ENCODE assay signal across 16 cellular contexts in genomic region chr5:101271416-101271815, GRCh38.
"Had no signal": no experiment of that assay in that cellular context is flagged by ENCODE, and none has a peak within 500 bp of the region (broad histone marks: within the 10 kb centered on the region; RNA-seq: fewer than 3 reads in every experiment).

No MANE protein-coding gene starts in this region.

- H3K4me1 Mint-ChIP-seq: endodermal cell; naive thymus-derived CD4-positive, alpha-beta T cell had no signal

- H3K27ac Mint-ChIP-seq: endodermal cell; naive thymus-derived CD4-positive, alpha-beta T cell; progenitor cell of endocrine pancreas had no signal

- H3K4me3 Mint-ChIP-seq: endodermal cell; naive thymus-derived CD4-positive, alpha-beta T cell had no signal

- H3K27me3 ChIP-seq: colonic mucosa, heart left ventricle, testis, tibial nerve, upper lobe of right lung, vagina had no signal

- H3K9me3 ChIP-seq: colonic mucosa, heart left ventricle, testis, tibial nerve, upper lobe of right lung, vagina had no signal

- H3K9me3 Mint-ChIP-seq: endodermal cell; naive thymus-derived CD4-positive, alpha-beta T cell had no signal

- H3K4me1 ChIP-seq: colonic mucosa, heart left ventricle, testis, tibial nerve, upper lobe of right lung, vagina had no signal

- H3K27ac ChIP-seq: colonic mucosa, heart left ventricle, testis, tibial nerve, upper lobe of right lung, vagina had no signal

- H3K36me3 ChIP-seq: colonic mucosa, heart left ventricle, tibial nerve, upper lobe of right lung, vagina had no signal

- H3K36me3 Mint-ChIP-seq: naive thymus-derived CD4-positive, alpha-beta T cell had no signal

- ATAC-seq: heart left ventricle; naive thymus-derived CD4-positive, alpha-beta T cell; right cardiac atrium; upper lobe of right lung had no signal

- H3K4me3 ChIP-seq: colonic mucosa, heart left ventricle, testis, tibial nerve, upper lobe of right lung, vagina had no signal

- DNase-seq: colonic mucosa; dermis blood vessel endothelial cell; endodermal cell; heart left ventricle; hippocampal formation; mesendoderm; naive thymus-derived CD4-positive, alpha-beta T cell; right cardiac atrium; small intestine; stimulated activated CD4-positive, alpha-beta T cell treated with anti-CD3 and anti-CD28 coated beads, Interleukin-12 subunit alpha, Interleukin-12 subunit beta, amount 100 ng/mL, for 4 hours; stimulated activated naive CD4-positive, alpha-beta T cell treated with Interleukin-2 at 50 U/mL for 16 hours; testis; upper lobe of right lung had no signal
